Comparison of ENCODE assay signal across 9 cellular contexts in the genomic region with DNA sequence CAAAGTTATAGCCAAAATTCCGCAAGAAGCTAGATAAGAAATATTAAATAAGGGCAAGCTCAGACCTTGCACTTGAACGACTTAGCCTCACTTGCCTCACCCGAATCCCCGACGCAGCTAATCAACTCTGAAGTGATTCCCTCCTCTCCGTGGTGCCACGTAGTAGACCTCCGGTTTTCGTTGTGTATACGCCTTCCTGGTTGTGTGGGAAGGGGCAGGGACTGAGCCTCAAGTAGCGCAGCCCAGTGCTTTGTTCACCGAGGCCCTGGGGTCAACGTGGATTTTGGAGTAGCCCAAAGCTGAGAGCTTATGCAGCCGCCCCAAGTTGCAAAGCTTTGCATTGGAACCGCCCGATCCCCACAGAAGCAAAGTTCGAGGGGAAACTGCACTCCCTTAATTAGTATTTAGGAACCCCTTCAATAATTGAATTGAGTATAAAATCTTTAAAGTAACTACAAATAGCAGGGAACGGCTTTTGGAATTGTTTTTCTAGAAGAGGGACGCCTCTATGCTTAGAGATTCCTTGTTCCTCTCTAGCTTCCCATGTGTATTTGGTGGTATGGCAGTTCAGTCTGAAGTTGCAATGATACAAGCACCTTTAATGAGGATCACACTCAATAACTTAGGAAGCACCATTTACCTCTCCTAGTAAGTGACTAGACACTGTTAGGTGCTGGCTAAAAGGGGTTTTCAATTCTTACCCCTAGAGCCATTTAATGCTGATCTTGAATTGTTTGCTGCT. TPM values are rescaled to one million over a fixed set of nuclear protein-coding genes. Genes with fewer than 3 reads are reported as not detected.
DNase-seq lines count a peak whose midpoint lies in the region; ATAC-seq and TF ChIP-seq lines count a peak whose summit lies in the region.
"Had no signal": no experiment of that assay in that cellular context is flagged by ENCODE, and none has a peak within 500 bp of the region (broad histone marks: within the 10 kb centered on the region; RNA-seq: fewer than 3 reads in every experiment).

No MANE protein-coding gene starts in this region.

- H3K9me3 ChIP-seq in endodermal cell (ENCODE audit: control insufficient read depth, low read length), result no peaks in the 10 kb centered on the region

- no peaks in the 10 kb centered on the region for H3K27me3 ChIP-seq in endodermal cell (ENCODE audit: control insufficient read depth, insufficient read depth, low read length, poor library complexity, severe bottlenecking)

- WGBS in endodermal cell (ENCODE audit: insufficient coverage in 1 of 2, insufficient read length in 1 of 2), 2 experiments, result 0 to 2% methylated on average over 3 to 19 of the region's 19 CpGs

- peak overlapping the region; percentile 97 for H3K4me3 Mint-ChIP-seq in HFFc6
- peak overlapping the region; percentile 80 for H3K4me3 Mint-ChIP-seq in endodermal cell
- H3K4me3 Mint-ChIP-seq in nephron, result peak overlapping the region; percentile 78 to 87 (median 80)
- H3K4me3 Mint-ChIP-seq: activated B cell treated with CpG ODN at 0.5 μM for 24 hours had no signal

- no peak overlapping the region for H3K27ac ChIP-seq in endodermal cell (ENCODE audit: low read depth, low read length)

- no peaks in the 10 kb centered on the region for H3K27me3 Mint-ChIP-seq in HFFc6 (ENCODE audit: insufficient read depth)
- H3K27me3 Mint-ChIP-seq in endodermal cell (ENCODE audit: insufficient read depth), result peaks cover 32% of the 10 kb centered on the region
- H3K27me3 Mint-ChIP-seq in nephron (ENCODE audit: low read depth), result no peaks in the 10 kb centered on the region

- H3K36me3 Mint-ChIP-seq in HFFc6 (ENCODE audit: low read depth), result no peaks in the 10 kb centered on the region
- peaks cover 9% of the 10 kb centered on the region for H3K36me3 Mint-ChIP-seq in endodermal cell (ENCODE audit: low read depth)
- H3K36me3 Mint-ChIP-seq in nephron (ENCODE audit: low read depth), result peaks cover 9% of the 10 kb centered on the region

- TF ChIP-seq CTCF in AG09309 (IDR thresholded peaks at IDR 0.05; ENCODE audit: control insufficient read depth, insufficient read depth, low read depth, low read length, missing control alignments), result no peak
- TF ChIP-seq CTCF in HFFc6 (IDR thresholded peaks at IDR 0.05), result no peak
- no peak for TF ChIP-seq CTCF in endodermal cell (conservative IDR thresholded peaks at IDR 0.05)
- TF ChIP-seq CTCF in nephron (IDR thresholded peaks at IDR 0.05; ENCODE audit: unreplicated experiment in 3 of 3), result no peak

- no peaks in the 10 kb centered on the region for H3K36me3 ChIP-seq in endodermal cell (ENCODE audit: control insufficient read depth, insufficient read depth, low read length)

- peak overlapping the region; percentile 88 for H3K9ac ChIP-seq in endodermal cell (ENCODE audit: extremely low read depth, low read length, poor library complexity, severe bottlenecking)

- DNase-seq in AG09309 (ENCODE audit: low read depth), result no peak
- DNase-seq in HFFc6, result no peak
- peak; percentile 61 for DNase-seq in endodermal cell
- no peak for DNase-seq in kidney glomerular epithelial cell (lab: John Stamatoyannopoulos, UW)
- no peak for DNase-seq in left lobe of liver (ENCODE audit: low spot score)
- DNase-seq in COR-L47 (lab: John Stamatoyannopoulos, UW), result no peak
- DNase-seq: activated B cell treated with CpG ODN at 0.5 μM for 24 hours had no signal

- ATAC-seq in GM21576 (IDR thresholded peaks at IDR 0.05; ENCODE audit: unreplicated experiment) (no peak), left lobe of liver (no peak)

- H3K27ac Mint-ChIP-seq in HFFc6 (peak overlapping the region; percentile 93), endodermal cell (peak overlapping the region; percentile 92), nephron (peak overlapping the region; percentile 67 to 91 (median 79))
- H3K27ac Mint-ChIP-seq: activated B cell treated with CpG ODN at 0.5 μM for 24 hours had no signal

- peaks cover 43% of the 10 kb centered on the region for H3K4me1 Mint-ChIP-seq in HFFc6 (ENCODE audit: low read depth)
- peaks cover 8% of the 10 kb centered on the region for H3K4me1 Mint-ChIP-seq in endodermal cell
- H3K4me1 Mint-ChIP-seq in nephron, result peaks cover 12% of the 10 kb centered on the region

- no peaks in the 10 kb centered on the region for H3K4me1 ChIP-seq in endodermal cell (ENCODE audit: control insufficient read depth, insufficient read depth, low read length)

- H3K9me3 Mint-ChIP-seq in HFFc6 (no peaks in the 10 kb centered on the region), endodermal cell (no peaks in the 10 kb centered on the region), nephron (peaks cover 5% of the 10 kb centered on the region)
- H3K9me3 Mint-ChIP-seq: activated B cell treated with CpG ODN at 0.5 μM for 24 hours had no signal

- peak overlapping the region; percentile 71 for H3K4me3 ChIP-seq in AG09309 (ENCODE audit: control insufficient read depth, low read depth, low read length)
- H3K4me3 ChIP-seq in endodermal cell (ENCODE audit: low read length), result peak overlapping the region; percentile 87

RNA-seq across cellular contexts. Expression of gene LINC00632, which starts 55.7 kb away (rescaled TPM):
- total RNA-seq in HFFc6 (2021; fragmentation: NEBNext Ultra II Directional; extraction: Animal tissue kit (Norgen Biotek cat#: 25700)), result 100 to 1,000 TPM; 115 to 236 (median 155) TPM
- total RNA-seq in endodermal cell (100 to 1,000 TPM; 168 to 247 TPM), left lobe of liver (2.3 TPM)
- polyA plus RNA-seq in endodermal cell (2013, experiment 1 of 2), result 242 TPM
- polyA plus RNA-seq in endodermal cell (2013, experiment 2 of 2), result 251 TPM

Comparison
In these comparisons a context has a peak if more than half of its experiments do, and no peak if none do; other contexts are left out.
1. RNA of gene LINC00632, which starts 55.7 kb away (total RNA-seq): 168 to 247 TPM in endodermal cell and 115 to 236 TPM in HFFc6; 2.3 TPM in left lobe of liver (single experiment); every median in the first group is over 10 times any median in the second.
2. Peak in every context shown above with its lines, with median percentiles within 50 percentile points of each other: H3K27ac Mint-ChIP-seq and H3K4me3 Mint-ChIP-seq.